14 cellular contexts compared by ENCODE assay signal in the genomic region with DNA sequence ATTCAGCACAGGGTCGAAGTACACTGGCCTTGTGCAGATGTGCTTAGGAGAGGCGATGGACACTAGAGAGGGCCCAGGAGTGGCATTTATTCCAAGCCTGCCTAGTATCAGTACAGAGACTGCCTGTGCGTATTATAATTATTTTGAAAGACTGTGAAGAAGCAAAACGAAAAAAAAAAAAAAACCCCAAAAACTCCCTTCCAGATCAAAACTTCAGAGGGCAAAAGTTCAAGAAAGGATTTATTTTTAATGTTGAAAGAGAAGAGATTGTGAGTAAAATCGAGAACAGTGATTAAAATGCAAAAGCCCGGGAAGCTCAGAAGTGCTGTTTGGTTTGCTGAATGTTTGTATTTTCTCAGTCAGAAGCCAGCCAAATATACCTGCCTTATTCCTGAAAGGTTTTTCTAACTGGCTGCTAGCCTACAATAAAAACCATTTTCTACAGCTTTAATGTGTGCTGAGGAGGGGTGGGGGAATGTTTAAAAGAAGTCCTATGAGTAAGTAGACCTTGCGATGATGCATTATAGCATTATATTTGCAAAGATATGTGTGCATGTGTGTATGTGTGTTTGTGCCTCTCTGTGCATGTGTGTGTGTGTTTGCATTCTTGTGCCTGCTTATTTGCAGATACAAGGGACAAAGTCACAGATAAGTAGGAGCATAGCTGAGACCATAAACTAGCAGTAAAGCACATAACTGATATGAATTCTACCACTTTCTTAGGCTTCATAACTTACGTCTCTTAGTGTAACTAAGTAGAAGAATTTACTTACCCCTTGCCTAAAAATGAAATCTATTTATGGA. TPM values are rescaled to one million over a fixed set of nuclear protein-coding genes. Genes with fewer than 3 reads are reported as not detected.
DNase-seq lines count a peak whose midpoint lies in the region; ATAC-seq and TF ChIP-seq lines count a peak whose summit lies in the region.
"Had no signal": no experiment of that assay in that cellular context is flagged by ENCODE, and none has a peak within 500 bp of the region (broad histone marks: within the 10 kb centered on the region; RNA-seq: fewer than 3 reads in every experiment).

No MANE protein-coding gene starts in this region.

- TF ChIP-seq CTCF in LNCaP clone FGC (IDR thresholded peaks at IDR 0.05; ENCODE audit: control insufficient read depth, extremely low read depth, insufficient read depth): no peak

- no peak for DNase-seq in activated T-cell treated with anti-CD3 and anti-CD28 coated beads, Interleukin-2, amount 50 U/mL, for 72 hours
- DNase-seq in activated T-cell treated with anti-CD3 and anti-CD28 coated beads for 4 hours (no peak), LNCaP clone FGC (ENCODE audit: low read depth) (peak; percentile 38), NCI-H128 (lab: John Stamatoyannopoulos, UW; ENCODE audit: unreplicated experiment) (no peak), HPDE6-E6E7 (ENCODE audit: extremely low spot score) (no peak)
- DNase-seq in stimulated activated naive CD8-positive, alpha-beta T cell treated with anti-CD3 and anti-CD28 coated beads, Interleukin-15, Interleukin-2, amounts not matched to agents 100 U/mL and 50 U/mL, for 24 hours: no peak
- no peak for DNase-seq in stimulated activated CD4-positive, alpha-beta T cell treated with anti-CD3 and anti-CD28 coated beads, Interleukin-4, amount 100 ng/mL, for 4 hours
- DNase-seq: activated CD4-positive, alpha-beta T cell treated with anti-CD3 and anti-CD28 coated beads, Interleukin-2, amount 10 ng/mL, durations not matched to agents 7 days and 5 days; HFFc6; NCI-H1417 treated with DMSO at 0.1 percent for 48 hours had no signal

- H3K36me3 Mint-ChIP-seq in activated T-cell treated with anti-CD3 and anti-CD28 coated beads, Interleukin-2, amount 50 U/mL, for 72 hours (ENCODE audit: insufficient read depth in 2 of 2): peaks cover 12 to 22% of the 10 kb centered on the region in 2 donors

- ATAC-seq in activated T-cell treated with anti-CD3 and anti-CD28 coated beads, Interleukin-2, amount 50 U/mL, for 72 hours (replicated peaks in 1 of 2): peak; percentile 63 to 73
- peak; percentile 70 for ATAC-seq in GM21786 (IDR thresholded peaks at IDR 0.05; ENCODE audit: unreplicated experiment)
- ATAC-seq in stimulated activated naive CD8-positive, alpha-beta T cell treated with anti-CD3 and anti-CD28 coated beads, Interleukin-15, Interleukin-2, amounts not matched to agents 100 U/mL and 50 U/mL, for 24 hours: peak; percentile 39

- peaks cover 8 to 11% of the 10 kb centered on the region in 2 donors for H3K9me3 Mint-ChIP-seq in activated T-cell treated with anti-CD3 and anti-CD28 coated beads, Interleukin-2, amount 50 U/mL, for 72 hours

- peaks cover 45% of the 10 kb centered on the region for H3K4me1 Mint-ChIP-seq in activated T-cell treated with anti-CD3 and anti-CD28 coated beads, Interleukin-2, amount 50 U/mL, for 72 hours (ENCODE audit: low read depth)

- peak overlapping the region; percentile 92 for H3K27ac Mint-ChIP-seq in activated T-cell treated with anti-CD3 and anti-CD28 coated beads, Interleukin-2, amount 50 U/mL, for 72 hours
- H3K27ac Mint-ChIP-seq: activated CD4-positive, alpha-beta T cell treated with anti-CD3 and anti-CD28 coated beads, Interleukin-2, amount 10 ng/mL, durations not matched to agents 7 days and 5 days; HFFc6 had no signal

- H3K27me3 Mint-ChIP-seq in activated T-cell treated with anti-CD3 and anti-CD28 coated beads, Interleukin-2, amount 50 U/mL, for 72 hours (ENCODE audit: low read depth): peaks cover 75% of the 10 kb centered on the region

- peak overlapping the region; percentile 3 to 73 for H3K4me3 Mint-ChIP-seq in activated T-cell treated with anti-CD3 and anti-CD28 coated beads, Interleukin-2, amount 50 U/mL, for 72 hours
- H3K4me3 Mint-ChIP-seq: activated CD4-positive, alpha-beta T cell treated with anti-CD3 and anti-CD28 coated beads, Interleukin-2, amount 10 ng/mL, durations not matched to agents 7 days and 5 days; HFFc6 had no signal

- H3K4me3 ChIP-seq in LNCaP clone FGC (ENCODE audit: low read depth, low read length): no peak overlapping the region

RNA-seq across cellular contexts. Expression of a gene that starts 19.3 kb away (rescaled TPM):
- total RNA-seq in activated T-cell treated with anti-CD3 and anti-CD28 coated beads, Interleukin-2, amount 50 U/mL, for 72 hours: 1 to 10 TPM; 4.9 to 8.8 TPM

RNA-seq across cellular contexts. Expression of a gene that starts 25.1 kb away (rescaled TPM):
- under 1 TPM in 1 of 2 donors, not detected in 1; 0.14 TPM for total RNA-seq in activated T-cell treated with anti-CD3 and anti-CD28 coated beads, Interleukin-2, amount 50 U/mL, for 72 hours
- total RNA-seq: HFFc6, HT1080, renal cortical epithelial cell, ureter had no signal
